In the genomic region with DNA sequence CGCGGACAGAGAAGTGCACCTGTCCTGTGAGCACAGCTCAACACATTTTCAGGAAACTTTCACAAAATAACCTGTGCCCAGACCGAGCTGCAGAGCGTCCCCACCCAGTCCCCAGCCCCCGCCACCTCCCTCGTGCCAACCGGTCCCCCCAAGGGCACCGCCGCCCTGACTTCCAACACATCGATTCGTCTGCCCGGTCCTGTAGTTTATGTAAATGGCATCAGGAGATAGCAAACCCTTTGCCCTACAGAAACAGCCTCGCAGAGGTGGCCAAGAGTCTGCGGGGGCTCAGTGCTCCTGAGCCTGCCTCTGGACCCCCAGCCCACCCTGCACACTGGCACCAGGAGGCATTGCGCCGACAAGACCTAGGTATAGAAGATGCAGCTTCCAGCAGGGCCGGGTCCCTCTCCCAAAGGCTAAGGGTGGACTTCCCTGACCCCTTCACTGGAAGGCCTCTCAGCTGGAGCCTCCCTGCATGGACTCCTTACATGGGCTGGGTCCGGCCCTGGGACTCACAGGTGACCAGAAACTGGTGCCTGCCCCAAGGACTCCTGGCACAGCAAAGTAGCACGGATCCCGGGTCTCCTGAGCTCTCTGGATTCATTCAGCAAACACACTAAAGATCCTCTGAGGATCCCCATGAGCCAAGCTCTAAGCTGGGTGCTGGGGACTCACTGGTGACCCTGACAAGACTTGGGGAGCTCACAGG, we compare ENCODE assay signal across 9 cellular contexts. TPM values are rescaled to one million over a fixed set of nuclear protein-coding genes. Genes with fewer than 3 reads are reported as not detected.
DNase-seq lines count a peak whose midpoint lies in the region; ATAC-seq and TF ChIP-seq lines count a peak whose summit lies in the region.
"Had no signal": no experiment of that assay in that cellular context is flagged by ENCODE, and none has a peak within 500 bp of the region (broad histone marks: within the 10 kb centered on the region; RNA-seq: fewer than 3 reads in every experiment).

No MANE protein-coding gene starts in this region.

- H3K9me3 Mint-ChIP-seq in glutamatergic neuron (ENCODE audit: unreplicated experiment): no peaks in the 10 kb centered on the region

- no peaks in the 10 kb centered on the region for H3K79me2 ChIP-seq in HCT116 (ENCODE audit: insufficient read depth, low read length)

- H3K9ac ChIP-seq in HCT116 (ENCODE audit: low read length) (peak overlapping the region; percentile 60), skeletal muscle satellite cell (ENCODE audit: low read depth, low read length) (no peak overlapping the region)

- H3K4me1 Mint-ChIP-seq in glutamatergic neuron (ENCODE audit: low read depth, unreplicated experiment): peaks cover 19% of the 10 kb centered on the region

- H4K20me1 ChIP-seq in HCT116 (ENCODE audit: insufficient read depth): no peaks in the 10 kb centered on the region

- no peaks in the 10 kb centered on the region for H3K36me3 Mint-ChIP-seq in glutamatergic neuron (ENCODE audit: unreplicated experiment)

- no peak for TF ChIP-seq RAD21 in HCT116 (IDR thresholded peaks at IDR 0.05; ENCODE audit: low read depth)

- H3K4me3 ChIP-seq in HCT116 (replicated peaks in 1 of 2; ENCODE audit: low read depth in 1 of 2, low read length in 2 of 2): peak overlapping the region; percentile 61 to 72
- peak overlapping the region; percentile 57 for H3K4me3 ChIP-seq in WI38 (ENCODE audit: low read depth, low read length)
- peak overlapping the region; percentile 76 for H3K4me3 ChIP-seq in skeletal muscle satellite cell (ENCODE audit: low read length)

- H3K4me1 ChIP-seq in HCT116 (ENCODE audit: control insufficient read depth in 1 of 2, insufficient read depth in 2 of 2, low read length in 2 of 2) (peaks cover 18 to 40% of the 10 kb centered on the region in 2 experiments), skeletal muscle satellite cell (ENCODE audit: control insufficient read depth, insufficient read depth, low read length) (peaks cover 54% of the 10 kb centered on the region)

- TF ChIP-seq CTCF in HCT116 (IDR thresholded peaks at IDR 0.05 in 2 of 3, conservative IDR thresholded peaks at IDR 0.05 in 1 of 3; ENCODE audit: borderline replicate concordance in 1 of 3, insufficient read depth in 1 of 3, low read depth in 2 of 3, low read length in 2 of 3) (no peak), WI38 (IDR thresholded peaks at IDR 0.05; ENCODE audit: low read depth, low read length) (no peak), glutamatergic neuron (IDR thresholded peaks at IDR 0.05; ENCODE audit: partially characterized antibody, unreplicated experiment) (no peak)

- no peaks in the 10 kb centered on the region for H3K9me3 ChIP-seq in HCT116 (ENCODE audit: control insufficient read depth in 1 of 2, insufficient read depth in 1 of 2, low read depth in 1 of 2, low read length in 2 of 2)
- no peaks in the 10 kb centered on the region for H3K9me3 ChIP-seq in skeletal muscle satellite cell (replicated peaks; ENCODE audit: low read length)

- peak overlapping the region; percentile 96 for H3K4me2 ChIP-seq in HCT116 (ENCODE audit: low read length)
- peak overlapping the region; percentile 96 for H3K4me2 ChIP-seq in skeletal muscle satellite cell (ENCODE audit: low read length)

- H3K27ac ChIP-seq in HCT116 (ENCODE audit: low read depth, low read length): peak overlapping the region; percentile 38; the same call in 1 of the 2 replicates

- RAD21 ChIA-PET in HCT116 (lab: Charles Lee; ENCODE audit: low non-redundant PET in 1 of 2, low total read pairs in 2 of 2, uncharacterized antibody in 2 of 2, unreplicated experiment in 2 of 2): no interaction called here

- no peak for TF ChIP-seq POLR2A in HCT116 (IDR thresholded peaks at IDR 0.05; ENCODE audit: borderline replicate concordance, extremely low read depth, insufficient read depth, insufficient read length)

- DNase-seq in HCT116 (ENCODE audit: low read depth, low spot score) (no peak), glutamatergic neuron (no peak), NCI-H69 (lab: John Stamatoyannopoulos, UW) (no peak), T1000 (lab: John Stamatoyannopoulos, UW) (no peak)
- no peak for DNase-seq in stimulated activated CD4-positive, alpha-beta T cell treated with anti-CD3 and anti-CD28 coated beads, Interleukin-4, amount 100 ng/mL, for 4 hours
- DNase-seq: NCI-H1436 treated with DMSO at 0.1 percent for 48 hours had no signal

- peaks cover 4% of the 10 kb centered on the region for H3K27me3 Mint-ChIP-seq in glutamatergic neuron (ENCODE audit: unreplicated experiment)

- intact Hi-C loops in HCT116 (cut with micrococcal nuclease): no loop called here

- H3K4me3 Mint-ChIP-seq in glutamatergic neuron (ENCODE audit: unreplicated experiment): peak overlapping the region; percentile 65

- CTCF ChIA-PET in HCT116 (lab: Charles Lee): interaction anchor here (1.3 to 1.5 kb wide), 2 partner anchors 8 to 12 kb away, joined by 4 to 5 read pairs; no protein-coding TSS in a partner anchor

- H2AFZ ChIP-seq in HCT116 (ENCODE audit: low read depth, low read length, poor library complexity, severe bottlenecking): no peak overlapping the region

- H3K9me2 ChIP-seq in HCT116 (ENCODE audit: insufficient read depth): no peaks in the 10 kb centered on the region

- H3K27ac Mint-ChIP-seq in glutamatergic neuron (ENCODE audit: unreplicated experiment): no peak overlapping the region

- H3K36me3 ChIP-seq in HCT116 (ENCODE audit: control insufficient read depth in 1 of 2, insufficient read depth in 2 of 2, low read length in 2 of 2) (no peaks in the 10 kb centered on the region), skeletal muscle satellite cell (ENCODE audit: insufficient read depth, low read length) (no peaks in the 10 kb centered on the region)

- ATAC-seq in HCT116 (no peak), HG03520 (IDR thresholded peaks at IDR 0.05; ENCODE audit: unreplicated experiment) (no peak)

- no TSS peak for BruUV-seq in HCT116 (replicated peaks; lab: Mats Ljungman, UMichigan)

- H3K27me3 ChIP-seq in HCT116 (ENCODE audit: insufficient read depth, low read length) (no peaks in the 10 kb centered on the region), skeletal muscle satellite cell (ENCODE audit: control insufficient read depth, insufficient read depth, low read length) (no peaks in the 10 kb centered on the region)

- POLR2A ChIA-PET in HCT116 (lab: Charles Lee): no interaction called here

TF ChIP-seq in HCT116, 20 proteins besides CTCF, POLR2A, EP300 and RAD21 (continues in another document):
- TF ChIP-seq ELF1 (IDR thresholded peaks at IDR 0.05; ENCODE audit: borderline replicate concordance, low read depth) (no peak), FOSL1 (IDR thresholded peaks at IDR 0.05; ENCODE audit: low read depth) (no peak), ZFX (IDR thresholded peaks at IDR 0.05) (no peak), SP1 (IDR thresholded peaks at IDR 0.05; ENCODE audit: low read depth) (no peak), POLR2AphosphoS5 (IDR thresholded peaks at IDR 0.05; ENCODE audit: low read depth, low read length) (no peak)
- TF ChIP-seq, protein P1, sequence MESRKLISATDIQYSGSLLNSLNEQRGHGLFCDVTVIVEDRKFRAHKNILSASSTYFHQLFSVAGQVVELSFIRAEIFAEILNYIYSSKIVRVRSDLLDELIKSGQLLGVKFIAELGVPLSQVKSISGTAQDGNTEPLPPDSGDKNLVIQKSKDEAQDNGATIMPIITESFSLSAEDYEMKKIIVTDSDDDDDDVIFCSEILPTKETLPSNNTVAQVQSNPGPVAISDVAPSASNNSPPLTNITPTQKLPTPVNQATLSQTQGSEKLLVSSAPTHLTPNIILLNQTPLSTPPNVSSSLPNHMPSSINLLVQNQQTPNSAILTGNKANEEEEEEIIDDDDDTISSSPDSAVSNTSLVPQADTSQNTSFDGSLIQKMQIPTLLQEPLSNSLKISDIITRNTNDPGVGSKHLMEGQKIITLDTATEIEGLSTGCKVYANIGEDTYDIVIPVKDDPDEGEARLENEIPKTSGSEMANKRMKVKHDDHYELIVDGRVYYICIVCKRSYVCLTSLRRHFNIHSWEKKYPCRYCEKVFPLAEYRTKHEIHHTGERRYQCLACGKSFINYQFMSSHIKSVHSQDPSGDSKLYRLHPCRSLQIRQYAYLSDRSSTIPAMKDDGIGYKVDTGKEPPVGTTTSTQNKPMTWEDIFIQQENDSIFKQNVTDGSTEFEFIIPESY (IDR thresholded peaks at IDR 0.05; ENCODE audit: extremely low read depth, insufficient replicate concordance, low read length): no peak

RNA-seq across cellular contexts. Expression of gene PLEKHG5, which starts 6.6 kb away (rescaled TPM):
- total RNA-seq in HCT116 (2021; ENCODE audit: unreplicated experiment) (33.0 TPM), glutamatergic neuron (ENCODE audit: unreplicated experiment) (53.0 TPM)
- polyA plus RNA-seq in HCT116 (2012): 27.9 and 32.2 TPM in 2 replicates
- total RNA-seq in skeletal muscle satellite cell (2012; rRNA removed): 6.3 and 12.7 TPM in 2 replicates

RNA-seq across cellular contexts. Expression of gene TNFRSF25, which starts 32.0 kb away (rescaled TPM):
- total RNA-seq in HCT116 (2021; ENCODE audit: unreplicated experiment): 27.5 TPM
- 30.2 and 34.7 TPM in 2 replicates for polyA plus RNA-seq in HCT116 (2012)
- total RNA-seq in glutamatergic neuron (ENCODE audit: unreplicated experiment): 47.5 TPM
- total RNA-seq in skeletal muscle satellite cell (2012; rRNA removed): 1.3 TPM in 2 replicates

RNA-seq across cellular contexts. Expression of gene NOL9, which starts 56.3 kb away (rescaled TPM):
- total RNA-seq in HCT116 (2021; ENCODE audit: unreplicated experiment): 46.4 TPM
- 6.0 and 8.2 TPM in 2 replicates for polyA plus RNA-seq in HCT116 (2012)
- total RNA-seq in glutamatergic neuron (ENCODE audit: unreplicated experiment): 34.5 TPM
- 25.3 and 27.6 TPM in 2 replicates for total RNA-seq in skeletal muscle satellite cell (2012; rRNA removed)

RNA-seq across cellular contexts. Expression of gene TAS1R1, which starts 57.1 kb away (rescaled TPM):
- total RNA-seq in HCT116 (2021; ENCODE audit: unreplicated experiment): not detected
- 0.10 and 0.12 TPM in 2 replicates for polyA plus RNA-seq in HCT116 (2012)
- not detected for total RNA-seq in glutamatergic neuron (ENCODE audit: unreplicated experiment)
- total RNA-seq in skeletal muscle satellite cell (2012; rRNA removed): 0.44 TPM in 1 of 2 replicates, not detected in the other
